11 cellular contexts compared by ENCODE assay signal in the genomic region with DNA sequence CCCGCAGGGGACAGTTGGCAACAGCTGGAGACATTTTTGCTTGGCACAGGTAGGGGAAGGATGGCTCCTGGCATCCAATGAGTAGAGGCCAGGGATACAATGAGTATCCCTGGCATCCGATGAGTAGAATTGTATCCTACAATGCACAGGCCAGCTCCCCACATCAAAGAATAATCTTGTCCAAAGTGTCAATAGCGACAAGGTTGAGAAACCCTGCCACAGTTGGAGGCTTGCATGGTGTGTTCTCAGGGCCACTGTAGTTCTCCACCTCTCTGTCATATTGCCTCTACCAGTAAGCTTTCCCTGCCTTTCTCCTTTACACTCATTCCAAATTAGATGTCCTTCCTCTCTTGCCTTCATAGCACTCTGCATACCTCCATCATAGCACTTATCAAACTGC.
"Had no signal": no experiment of that assay in that cellular context is flagged by ENCODE, and none has a peak within 500 bp of the region (broad histone marks: within the 10 kb centered on the region; RNA-seq: fewer than 3 reads in every experiment).

No MANE protein-coding gene starts in this region.

- H3K4me1 Mint-ChIP-seq: GM23338, H9 had no signal

- H3K4me3 Mint-ChIP-seq: GM23338, H9, HFFc6 had no signal

- ATAC-seq: GM23338, HCT116 had no signal

- H3K27ac Mint-ChIP-seq: GM23338, H9, HFFc6 had no signal

- DNase-seq: GM23248, GOT3, H7, H9, HCEC 1CT, HFFc6 had no signal

- H2AFZ ChIP-seq: GM23248, GM23338 had no signal

- FAIRE-seq: H1, H54 had no signal

- H3K4me2 ChIP-seq: GM23338 had no signal

- H3K27ac ChIP-seq: GM23248 had no signal

- H3K36me3 ChIP-seq: HAP-1 had no signal

- H3K4me3 ChIP-seq: GM23248, GM23338, HAP-1 had no signal

- H3K9ac ChIP-seq: GM23248 had no signal

- H3K9me3 ChIP-seq: HAP-1 had no signal

- H3K4me1 ChIP-seq: HAP-1 had no signal
